1 cellular context compared by ENCODE assay signal in genomic region chr2:214809751-214810564, GRCh38.
A peak's percentile ranks its signal among the peaks of the same experiment; 100 is the strongest.
TF ChIP-seq lines count a peak whose summit lies in the region.

No MANE protein-coding gene starts in this region.

TF ChIP-seq in SK-N-SH, 30 proteins besides CTCF, POLR2A, EP300 and RAD21 (continued from another document):
- TF ChIP-seq, protein P1, sequence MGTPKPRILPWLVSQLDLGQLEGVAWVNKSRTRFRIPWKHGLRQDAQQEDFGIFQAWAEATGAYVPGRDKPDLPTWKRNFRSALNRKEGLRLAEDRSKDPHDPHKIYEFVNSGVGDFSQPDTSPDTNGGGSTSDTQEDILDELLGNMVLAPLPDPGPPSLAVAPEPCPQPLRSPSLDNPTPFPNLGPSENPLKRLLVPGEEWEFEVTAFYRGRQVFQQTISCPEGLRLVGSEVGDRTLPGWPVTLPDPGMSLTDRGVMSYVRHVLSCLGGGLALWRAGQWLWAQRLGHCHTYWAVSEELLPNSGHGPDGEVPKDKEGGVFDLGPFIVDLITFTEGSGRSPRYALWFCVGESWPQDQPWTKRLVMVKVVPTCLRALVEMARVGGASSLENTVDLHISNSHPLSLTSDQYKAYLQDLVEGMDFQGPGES (IDR thresholded peaks at IDR 0.05; ENCODE audit: low read depth, low read length), result no peak
- TF ChIP-seq TEAD4 (IDR thresholded peaks at IDR 0.05; ENCODE audit: borderline replicate concordance, insufficient read depth) (no peak), ZBTB33 (IDR thresholded peaks at IDR 0.05; ENCODE audit: borderline replicate concordance, low read depth) (no peak), REST (IDR thresholded peaks at IDR 0.05; ENCODE audit: low read depth, low read length) (no peak), SIN3A (IDR thresholded peaks at IDR 0.05; ENCODE audit: borderline replicate concordance, low read depth, low read length) (no peak), GATA2 (CRISPR knock-in tag; IDR thresholded peaks at IDR 0.05) (no peak), EZH2phosphoT487 (IDR thresholded peaks at IDR 0.05; ENCODE audit: borderline replicate concordance, low read depth) (no peak), RCOR1 (IDR thresholded peaks at IDR 0.05; ENCODE audit: low read length) (peak; percentile 3; the same call in 1 of the 2 replicates)
